Comparison of ENCODE assay signal across 15 cellular contexts in genomic region chr16:29308644-29309546, GRCh38.
"Had no signal": no experiment of that assay in that cellular context is flagged by ENCODE, and none has a peak within 500 bp of the region (broad histone marks: within the 10 kb centered on the region; RNA-seq: fewer than 3 reads in every experiment).

No MANE protein-coding gene starts in this region.

- H3K9ac ChIP-seq: neural progenitor cell had no signal

- ATAC-seq: activated T-cell treated with anti-CD3 and anti-CD28 coated beads, Interleukin-2, amount 50 U/mL, for 4 hours; T-helper 17 cell had no signal

- H3K4me3 Mint-ChIP-seq: activated naive CD8-positive, alpha-beta T cell treated with anti-CD3 and anti-CD28 coated beads for 36 hours; activated T-cell treated with anti-CD3 and anti-CD28 coated beads, Interleukin-2, amount 50 U/mL, for 4 hours; brain; neural progenitor cell; T-helper 17 cell had no signal

- H3K36me3 ChIP-seq: neural progenitor cell, thyroid gland, WERI-Rb-1 had no signal

- DNase-seq: activated CD4-positive, alpha-beta T cell treated with anti-CD3 and anti-CD28 coated beads, Interleukin-2, amount 50 U/mL, for 48 hours; activated gamma-delta T cell treated with Interleukin-2 at 50 U/mL for 16 hours; activated naive CD8-positive, alpha-beta T cell treated with anti-CD3 and anti-CD28 coated beads for 36 hours; activated T-cell treated with anti-CD3 and anti-CD28 coated beads, Interleukin-2, amount 50 U/mL, for 4 hours; amygdala; central memory CD4-positive, alpha-beta T cell; effector memory CD4-positive, alpha-beta T cell; foreskin melanocyte; small intestine; T-helper 17 cell; thyroid gland; WERI-Rb-1 had no signal

- H3K36me3 Mint-ChIP-seq: activated naive CD8-positive, alpha-beta T cell treated with anti-CD3 and anti-CD28 coated beads for 36 hours; brain; neural progenitor cell had no signal

- H3K9me3 ChIP-seq: thyroid gland had no signal

- H3K27ac ChIP-seq: neural progenitor cell, thyroid gland, WERI-Rb-1 had no signal

- H3K4me2 ChIP-seq: neural progenitor cell had no signal

- H3K9me3 Mint-ChIP-seq: activated naive CD8-positive, alpha-beta T cell treated with anti-CD3 and anti-CD28 coated beads for 36 hours; activated T-cell treated with anti-CD3 and anti-CD28 coated beads, Interleukin-2, amount 50 U/mL, for 4 hours; brain; neural progenitor cell had no signal

- FAIRE-seq: small intestine, urothelium cell line had no signal

- H3K4me1 ChIP-seq: neural progenitor cell, thyroid gland had no signal

- H3K4me1 Mint-ChIP-seq: activated naive CD8-positive, alpha-beta T cell treated with anti-CD3 and anti-CD28 coated beads for 36 hours had no signal

- H3K27ac Mint-ChIP-seq: activated naive CD8-positive, alpha-beta T cell treated with anti-CD3 and anti-CD28 coated beads for 36 hours; neural progenitor cell; T-helper 17 cell had no signal

- H3K4me3 ChIP-seq: neural progenitor cell, thyroid gland had no signal

- H2AFZ ChIP-seq: neural progenitor cell had no signal

- H3K27me3 ChIP-seq: neural progenitor cell, thyroid gland had no signal

- H3K27me3 Mint-ChIP-seq: activated naive CD8-positive, alpha-beta T cell treated with anti-CD3 and anti-CD28 coated beads for 36 hours; brain; T-helper 17 cell had no signal
